In genomic region chr22:37483594-37484114, GRCh38 we compare ENCODE assay signal across 7 cellular contexts. TPM values are rescaled to one million over a fixed set of nuclear protein-coding genes. Genes with fewer than 3 reads are reported as not detected.
A peak's percentile ranks its signal among the peaks of the same experiment; 100 is the strongest.
DNase-seq lines count a peak whose midpoint lies in the region; ATAC-seq and TF ChIP-seq lines count a peak whose summit lies in the region.

No MANE protein-coding gene starts in this region.

- peak overlapping the region; percentile 49 for H3K4me3 Mint-ChIP-seq in endothelial cell (ENCODE audit: unreplicated experiment)

- H3K27me3 ChIP-seq in OCI-LY3 (ENCODE audit: low read depth, low read length): no peaks in the 10 kb centered on the region
- H3K27me3 ChIP-seq in sigmoid colon: peaks cover 0 to 76% (median 30%) of the 10 kb centered on the region in 3 donors

- H2AFZ ChIP-seq in OCI-LY3 (ENCODE audit: low read depth, low read length): no peak overlapping the region

- no peak for TF ChIP-seq CTCF in OCI-LY3 (IDR thresholded peaks at IDR 0.05; ENCODE audit: low read depth, low read length)
- TF ChIP-seq CTCF in endothelial cell (IDR thresholded peaks at IDR 0.05; ENCODE audit: unreplicated experiment): no peak
- TF ChIP-seq CTCF in sigmoid colon (IDR thresholded peaks at IDR 0.05): no peak

- peak overlapping the region; percentile 96 for H3K4me2 ChIP-seq in OCI-LY3 (ENCODE audit: low read length)

- peak overlapping the region; percentile 97 for H3K4me3 ChIP-seq in OCI-LY3 (ENCODE audit: low read length)
- peak overlapping the region in 3 of 4 donors; percentile 5 to 45 (median 35) for H3K4me3 ChIP-seq in sigmoid colon

- TF ChIP-seq EP300 in sigmoid colon (IDR thresholded peaks at IDR 0.05): no peak

- ATAC-seq in HG02885 (IDR thresholded peaks at IDR 0.05; ENCODE audit: poor library complexity, unreplicated experiment) (no peak), GM19324 (IDR thresholded peaks at IDR 0.05; ENCODE audit: low FRiP score, unreplicated experiment) (no peak)

- H3K4me1 ChIP-seq in OCI-LY3 (ENCODE audit: low read length) (peaks cover 31% of the 10 kb centered on the region), sigmoid colon (peaks cover 0 to 13% (median 9%) of the 10 kb centered on the region in 4 donors)

- intact Hi-C loops in sigmoid colon (cut with DNase I): no loop called here

- peak overlapping the region; percentile 96 for H3K9ac ChIP-seq in OCI-LY3 (ENCODE audit: low read length)

- H3K9me3 ChIP-seq in OCI-LY3 (ENCODE audit: insufficient read depth, low read length) (no peaks in the 10 kb centered on the region), sigmoid colon (no peaks in the 10 kb centered on the region)

- peaks cover 12% of the 10 kb centered on the region for H3K36me3 Mint-ChIP-seq in endothelial cell (ENCODE audit: low read depth, unreplicated experiment)

- H3K4me1 Mint-ChIP-seq in endothelial cell (ENCODE audit: unreplicated experiment): peaks cover 48% of the 10 kb centered on the region

- H3K79me2 ChIP-seq in OCI-LY3 (ENCODE audit: low read length): peaks cover 69% of the 10 kb centered on the region

- peak; percentile 20 for DNase-seq in H4 (ENCODE audit: low spot score)
- no peak for DNase-seq in endothelial cell (ENCODE audit: low spot score)
- no peak for DNase-seq in sigmoid colon
- DNase-seq in amniotic stem cell (lab: John Stamatoyannopoulos, UW): no peak

- H3K27ac Mint-ChIP-seq in endothelial cell (ENCODE audit: unreplicated experiment): peak overlapping the region; percentile 93

- H3K36me3 ChIP-seq in OCI-LY3 (replicated peaks; ENCODE audit: low read depth, low read length) (peaks cover 20% of the 10 kb centered on the region), sigmoid colon (no peaks in the 10 kb centered on the region)

- TF ChIP-seq POLR2A in sigmoid colon (IDR thresholded peaks at IDR 0.05): no peak

- peak overlapping the region; percentile 83 for H3K27ac ChIP-seq in OCI-LY3 (ENCODE audit: low read length)
- H3K27ac ChIP-seq in sigmoid colon: peak overlapping the region; percentile 46 to 65 (median 60)

- peaks cover 17% of the 10 kb centered on the region for H3K27me3 Mint-ChIP-seq in endothelial cell (ENCODE audit: unreplicated experiment)

- H4K20me1 ChIP-seq in OCI-LY3 (ENCODE audit: insufficient read depth, low read length): peaks cover 36% of the 10 kb centered on the region

- H3K9me3 Mint-ChIP-seq in endothelial cell (ENCODE audit: unreplicated experiment): no peaks in the 10 kb centered on the region

- 48 to 53% methylated on average over 13 of the region's 13 CpGs for WGBS in sigmoid colon, 2 donors

RNA-seq across cellular contexts. Expression of gene MFNG, which starts 2.5 kb away (rescaled TPM):
- total RNA-seq in H4 (2014; rRNA removed; shearing (Covaris generic)): 0.08 TPM in 1 of 2 replicates, not detected in the other
- 75.4 TPM for total RNA-seq in endothelial cell (ENCODE audit: unreplicated experiment)
- 10 to 100 TPM in 3 of 4 donors, 1 to 10 TPM in 1; 8.0 to 15.3 (median 11.4) TPM for total RNA-seq in sigmoid colon
- 10 to 100 TPM in 2 of 3 donors, 1 to 10 TPM in 1; 9.9 to 33.9 (median 10.8) TPM for polyA plus RNA-seq in sigmoid colon

RNA-seq across cellular contexts. Expression of gene CARD10, which starts 35.6 kb away (rescaled TPM):
- 2.8 and 3.9 TPM in 2 replicates for total RNA-seq in H4 (2014; rRNA removed; shearing (Covaris generic))
- total RNA-seq in endothelial cell (ENCODE audit: unreplicated experiment) (26.0 TPM), sigmoid colon (1 to 10 TPM; 2.8 to 8.6 (median 3.5) TPM)
- 10 to 100 TPM; 31.8 to 41.0 (median 37.7) TPM for polyA plus RNA-seq in sigmoid colon

RNA-seq across cellular contexts. Expression of gene ELFN2, which starts 56.4 kb away (rescaled TPM):
- total RNA-seq in H4 (2014; rRNA removed; shearing (Covaris generic)): 0.29 and 0.41 TPM in 2 replicates
- 1.2 TPM for total RNA-seq in endothelial cell (ENCODE audit: unreplicated experiment)
- under 1 TPM in 3 of 4 donors, not detected in 1; under 0.01 to 0.55 (median under 0.01) TPM for total RNA-seq in sigmoid colon
- polyA plus RNA-seq in sigmoid colon: under 1 TPM in 1 of 3 donors, not detected in 2; 0.31 TPM
